Comparison of ENCODE assay signal across 12 cellular contexts in the genomic region with DNA sequence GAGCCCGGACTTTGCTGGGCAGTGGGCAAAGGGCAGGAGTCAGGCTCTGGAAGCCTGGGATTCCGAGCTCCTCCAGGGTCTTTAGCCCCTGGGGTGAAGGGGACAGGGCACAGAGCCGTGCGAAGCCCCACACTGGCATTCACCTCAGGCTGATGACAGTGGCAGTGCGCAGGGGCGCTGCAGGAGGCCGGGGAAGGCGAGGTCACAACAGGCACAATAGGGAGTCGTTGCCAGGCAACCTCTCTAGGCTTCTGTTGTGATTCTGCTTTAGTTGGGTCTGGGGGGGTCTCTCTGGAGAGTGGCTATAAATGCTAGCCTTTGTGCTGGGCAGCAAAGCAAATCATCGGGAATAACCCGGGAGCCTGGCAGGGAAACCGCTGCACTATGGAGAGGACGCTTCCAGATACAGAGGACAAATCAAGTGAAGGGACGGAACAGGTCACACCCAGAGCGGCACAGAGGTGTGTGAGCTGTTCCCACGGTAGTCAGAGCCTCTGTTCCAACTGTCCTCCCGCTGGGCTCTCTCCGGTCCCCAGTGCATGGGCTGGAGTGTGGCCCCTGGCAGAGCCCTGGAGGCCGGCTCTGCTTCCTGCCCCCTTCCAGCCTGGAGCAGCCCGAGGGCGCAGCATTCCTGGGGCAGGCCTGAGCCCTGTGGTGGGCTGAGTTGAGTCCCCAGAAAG. TPM values are rescaled to one million over a fixed set of nuclear protein-coding genes. Genes with fewer than 3 reads are reported as not detected.
A peak's percentile ranks its signal among the peaks of the same experiment; 100 is the strongest.
DNase-seq lines count a peak whose midpoint lies in the region; ATAC-seq and TF ChIP-seq lines count a peak whose summit lies in the region.
"Had no signal": no experiment of that assay in that cellular context is flagged by ENCODE, and none has a peak within 500 bp of the region (broad histone marks: within the 10 kb centered on the region; RNA-seq: fewer than 3 reads in every experiment).

No MANE protein-coding gene starts in this region.

- H2AK5ac ChIP-seq in mesendoderm (ENCODE audit: low read length), result no peak overlapping the region

- peak; percentile 93 for DNase-seq in COR-L47 (lab: John Stamatoyannopoulos, UW)
- peak; percentile 54 for DNase-seq in NCI-H146 treated with DMSO at 0.1 percent for 48 hours (lab: John Stamatoyannopoulos, UW; ENCODE audit: unreplicated experiment)
- peak; percentile 29 for DNase-seq in astrocyte of the spinal cord (ENCODE audit: low read depth, low spot score)
- DNase-seq in mesendoderm, result peak; percentile 84
- DNase-seq in DMS 273 treated with DMSO at 0.1 percent for 48 hours (lab: John Stamatoyannopoulos, UW), result no peak
- DNase-seq: ACHN; activated CD4-positive, alpha-beta T cell treated with anti-CD3 and anti-CD28 coated beads, Interleukin-2, amount 10 ng/mL, durations not matched to agents 24 days and 14 days; occipital lobe; upper lobe of right lung had no signal

- H2BK15ac ChIP-seq in mesendoderm (replicated peaks; ENCODE audit: low read depth), result no peak overlapping the region

- no peak overlapping the region for H4K5ac ChIP-seq in mesendoderm (ENCODE audit: low read length)

- no peak overlapping the region for H3K23ac ChIP-seq in mesendoderm (ENCODE audit: low read length)

- no peak overlapping the region for H3K18ac ChIP-seq in mesendoderm (ENCODE audit: low read length)

- no peak overlapping the region for H4K8ac ChIP-seq in mesendoderm (ENCODE audit: low read depth, low read length)

- H3K4me1 ChIP-seq in mesendoderm (ENCODE audit: control insufficient read depth, low read depth, low read length), result no peaks in the 10 kb centered on the region
- H3K4me1 ChIP-seq: upper lobe of right lung had no signal

- no peak overlapping the region for H2BK5ac ChIP-seq in mesendoderm (ENCODE audit: low read length)

- no peak overlapping the region for H3K27ac ChIP-seq in mesendoderm (ENCODE audit: low read depth, low read length)
- H3K27ac ChIP-seq: upper lobe of right lung had no signal

- H3K4me3 ChIP-seq in astrocyte of the spinal cord (ENCODE audit: low read depth, low read length) (no peak overlapping the region), mesendoderm (ENCODE audit: low read length) (no peak overlapping the region)
- H3K4me3 ChIP-seq: upper lobe of right lung had no signal

- no peak for TF ChIP-seq CTCF in astrocyte of the spinal cord (IDR thresholded peaks at IDR 0.05; ENCODE audit: low read depth, low read length)

- in situ Hi-C loops in astrocyte of the spinal cord (cut with HindIII; ENCODE audit: low sequenced_read_pairs), result no loop called here

- H3K4me2 ChIP-seq in mesendoderm (ENCODE audit: low read length), result no peak overlapping the region

- WGBS in mesendoderm (ENCODE audit: extremely low coverage, insufficient coverage, low lambda C conversion rate), result no CpG with 5 or more reads among the region's 21 CpGs

- no peaks in the 10 kb centered on the region for H3K79me2 ChIP-seq in mesendoderm (ENCODE audit: control insufficient read depth, insufficient read depth, low read length)

- H3K36me3 ChIP-seq in mesendoderm (ENCODE audit: control insufficient read depth, insufficient read depth, low read length), result no peaks in the 10 kb centered on the region
- H3K36me3 ChIP-seq: upper lobe of right lung had no signal

- H3K56ac ChIP-seq in mesendoderm (ENCODE audit: low read length), result no peak overlapping the region

- ATAC-seq in HG02759 (IDR thresholded peaks at IDR 0.05; ENCODE audit: unreplicated experiment), result no peak
- no peak for ATAC-seq in GM18517 (IDR thresholded peaks at IDR 0.05; ENCODE audit: unreplicated experiment)
- ATAC-seq in HG03025 (IDR thresholded peaks at IDR 0.05; ENCODE audit: low FRiP score, unreplicated experiment), result no peak
- ATAC-seq: upper lobe of right lung had no signal

- H2BK120ac ChIP-seq in mesendoderm (ENCODE audit: low read depth, low read length), result no peak overlapping the region

- no peaks in the 10 kb centered on the region for H3K27me3 ChIP-seq in mesendoderm (ENCODE audit: insufficient read depth, low read length, poor library complexity)
- H3K27me3 ChIP-seq: upper lobe of right lung had no signal

- no peaks in the 10 kb centered on the region for H3K79me1 ChIP-seq in mesendoderm (ENCODE audit: low read length)

- no peak overlapping the region for H3K9ac ChIP-seq in mesendoderm (ENCODE audit: low read length)

- H3K4ac ChIP-seq in mesendoderm (ENCODE audit: low read depth, low read length), result no peak overlapping the region

RNA-seq across cellular contexts. Expression of gene ZBTB21, which starts 11.7 kb away (rescaled TPM):
- polyA plus RNA-seq in mesendoderm (2013, experiment 1 of 2), result 5.3 TPM
- polyA plus RNA-seq in mesendoderm (2013, experiment 2 of 2), result 5.8 TPM

RNA-seq across cellular contexts. Expression of gene UMODL1, which starts 49.2 kb away (rescaled TPM):
- 0.07 TPM for polyA plus RNA-seq in mesendoderm (2013, experiment 1 of 2)
- 0.07 TPM for polyA plus RNA-seq in mesendoderm (2013, experiment 2 of 2)
